ENCODE assay signal across 8 cellular contexts in the genomic region with DNA sequence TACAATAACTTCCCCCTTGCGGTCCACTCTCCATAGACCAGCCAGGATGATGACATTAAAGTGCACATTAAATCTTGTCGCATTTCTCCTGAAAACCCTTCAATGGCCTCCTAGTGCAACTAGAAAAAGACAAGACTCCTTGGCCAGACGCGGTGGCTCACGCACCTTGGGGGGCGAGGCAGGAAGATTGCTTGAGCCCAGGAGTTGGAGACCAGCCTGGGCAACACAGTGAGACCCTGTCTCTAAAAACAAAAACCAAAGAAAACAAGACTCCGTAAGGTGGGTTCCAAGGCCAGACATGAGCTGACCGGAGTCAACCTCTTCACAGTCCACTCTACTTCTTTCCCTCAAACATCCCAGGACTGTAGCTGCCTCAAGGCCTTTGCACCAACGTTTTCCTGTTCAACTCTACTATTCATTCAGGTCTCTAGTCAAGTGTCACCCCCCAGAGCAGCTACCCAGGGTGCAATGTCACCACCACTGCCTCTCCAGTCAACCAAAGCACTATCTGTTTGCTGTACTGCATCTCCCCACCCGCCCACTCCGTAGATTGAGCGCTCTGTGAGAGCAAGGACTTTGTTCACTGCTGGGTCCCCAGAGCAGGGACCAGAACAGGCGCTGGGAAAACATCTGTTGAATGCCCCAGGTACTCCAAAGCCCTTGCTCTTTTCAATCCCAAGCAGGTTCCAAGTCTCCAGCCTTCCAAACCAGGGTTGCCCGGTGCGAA.
DNase-seq lines count a peak whose midpoint lies in the region; ATAC-seq lines count a peak whose summit lies in the region.

No MANE protein-coding gene starts in this region.

- H3K4me2 ChIP-seq in BLaER1 = peak overlapping the region; percentile 93

- peak; percentile 28 for ATAC-seq in GM19455 (IDR thresholded peaks at IDR 0.05; ENCODE audit: unreplicated experiment)

- H3K4me1 ChIP-seq in BLaER1 (peaks cover 37% of the 10 kb centered on the region), iPS-15b (ENCODE audit: control insufficient read depth, insufficient read depth, low read length) (no peaks in the 10 kb centered on the region)

- H3K27ac ChIP-seq in BLaER1 = peak overlapping the region; percentile 90
- peak overlapping the region; percentile 76 for H3K27ac ChIP-seq in KOPT-K1 (ENCODE audit: low read depth, low read length, poor library complexity, severe bottlenecking)

- H3K4me3 ChIP-seq in BLaER1 (peak overlapping the region; percentile 87), iPS-15b (ENCODE audit: low read depth, low read length) (peak overlapping the region; percentile 99)

- H3K9me3 ChIP-seq in BLaER1 (no peaks in the 10 kb centered on the region), KOPT-K1 (ENCODE audit: insufficient read depth, low read length, poor library complexity, severe bottlenecking) (no peaks in the 10 kb centered on the region), iPS-15b (ENCODE audit: control insufficient read depth, insufficient read depth, low read length) (no peaks in the 10 kb centered on the region)

- H3K27me3 ChIP-seq in BLaER1 = no peaks in the 10 kb centered on the region
- no peaks in the 10 kb centered on the region for H3K27me3 ChIP-seq in iPS-15b (ENCODE audit: control insufficient read depth, insufficient read depth, low read length)

- DNase-seq in activated effector memory CD4-positive, alpha-beta T cell treated with anti-CD3 and anti-CD28 coated beads, Interleukin-2, amount 50 U/mL, for 16 hours = peak; percentile 69
- peak; percentile 21 to 34 for DNase-seq in stimulated activated CD4-positive, alpha-beta T cell treated with anti-CD3 and anti-CD28 coated beads, Interleukin-2, amount 100 ng/mL, for 24 hours
- DNase-seq in NCI-H128 (lab: John Stamatoyannopoulos, UW; ENCODE audit: unreplicated experiment) (no peak), NCI-H2171 (lab: John Stamatoyannopoulos, UW) (no peak)

- peaks cover 26% of the 10 kb centered on the region for H4K20me1 ChIP-seq in BLaER1

- H3K9ac ChIP-seq in BLaER1 (peak overlapping the region; percentile 93), iPS-15b (ENCODE audit: low read depth, low read length) (peak overlapping the region; percentile 97)

- H3K36me3 ChIP-seq in BLaER1 (peaks cover 27% of the 10 kb centered on the region), KOPT-K1 (ENCODE audit: insufficient read depth, low read length) (peaks cover 25% of the 10 kb centered on the region), iPS-15b (ENCODE audit: control insufficient read depth, insufficient read depth, low read length) (peaks cover 6% of the 10 kb centered on the region)

Comparison
In these comparisons a context has a peak if more than half of its experiments do, and no peak if none do; other contexts are left out.
1. DNase-seq: peak in activated effector memory CD4-positive, alpha-beta T cell treated with anti-CD3 and anti-CD28 coated beads, Interleukin-2, amount 50 U/mL, for 16 hours (single experiment) and stimulated activated CD4-positive, alpha-beta T cell treated with anti-CD3 and anti-CD28 coated beads, Interleukin-2, amount 100 ng/mL, for 24 hours (2 of 2); none in NCI-H128 (single experiment) and NCI-H2171 (single experiment).